24 cellular contexts compared by ENCODE assay signal in genomic region chr10:69906425-69906824, GRCh38.
"Had no signal": no experiment of that assay in that cellular context is flagged by ENCODE, and none has a peak within 500 bp of the region (broad histone marks: within the 10 kb centered on the region; RNA-seq: fewer than 3 reads in every experiment).

No MANE protein-coding gene starts in this region.

- H3K9me3 Mint-ChIP-seq: activated naive CD4-positive, alpha-beta T cell treated with anti-CD3 and anti-CD28 coated beads, Interleukin-2, amount 50 U/mL, for 72 hours; mesothelial cell of epicardium; natural killer cell had no signal

- H3K27me3 ChIP-seq: gastrocnemius medialis, left lung, pancreas, right atrium auricular region, tibial artery had no signal

- ATAC-seq: activated naive CD4-positive, alpha-beta T cell treated with anti-CD3 and anti-CD28 coated beads, Interleukin-2, amount 50 U/mL, for 72 hours; esophagus mucosa; gastrocnemius medialis; left lung; natural killer cell; pancreas; psoas muscle; stimulated activated naive CD8-positive, alpha-beta T cell treated with anti-CD3 and anti-CD28 coated beads, Interleukin-15, Interleukin-2, amounts not matched to agents 100 U/mL and 50 U/mL, for 24 hours had no signal

- H3K4me3 ChIP-seq: gastrocnemius medialis, left lung, pancreas, psoas muscle, right atrium auricular region, tibial artery had no signal

- DNase-seq: activated CD4-positive, alpha-beta T cell treated with anti-CD3 and anti-CD28 coated beads, Interleukin-2, amount 50 U/mL, for 1 hour; activated CD4-positive, CD25-positive, alpha-beta regulatory T cell treated with anti-CD3 and anti-CD28 coated beads, Interleukin-2, amount 50 U/mL, for 72 hours; activated gamma-delta T cell treated with Interleukin-2 at 50 U/mL for 16 hours; activated T-cell treated with anti-CD3 and anti-CD28 coated beads, Interleukin-2, amount 50 U/mL, for 1 hour; aorta; dermis blood vessel endothelial cell; effector CD8-positive, alpha-beta T cell; gastrocnemius medialis; hippocampal formation; kidney glomerular epithelial cell; left lung; natural killer cell; pancreas; psoas muscle; stimulated activated CD4-positive, alpha-beta T cell treated with anti-CD3 and anti-CD28 coated beads, Interleukin-4, amount 100 ng/mL, for 4 hours; stimulated activated naive CD8-positive, alpha-beta T cell treated with anti-CD3 and anti-CD28 coated beads, Interleukin-15, Interleukin-2, amounts not matched to agents 100 U/mL and 50 U/mL, for 24 hours; substantia nigra; tibial artery had no signal

- H3K9me3 ChIP-seq: gastrocnemius medialis, left lung, pancreas, psoas muscle, right atrium auricular region, tibial artery had no signal

- H3K36me3 Mint-ChIP-seq: activated naive CD4-positive, alpha-beta T cell treated with anti-CD3 and anti-CD28 coated beads, Interleukin-2, amount 50 U/mL, for 72 hours; brain; mesothelial cell of epicardium; natural killer cell had no signal

- H3K4me3 Mint-ChIP-seq: brain, mesothelial cell of epicardium, natural killer cell had no signal

- H3K36me3 ChIP-seq: gastrocnemius medialis, left lung, pancreas, right atrium auricular region, tibial artery had no signal

- H3K4me1 ChIP-seq: pancreas had no signal

- H3K27ac ChIP-seq: gastrocnemius medialis, left lung, pancreas, psoas muscle, right atrium auricular region, tibial artery, VCaP had no signal

- H3K27ac Mint-ChIP-seq: activated naive CD4-positive, alpha-beta T cell treated with anti-CD3 and anti-CD28 coated beads, Interleukin-2, amount 50 U/mL, for 72 hours; brain; mesothelial cell of epicardium; natural killer cell had no signal

- FAIRE-seq: pancreas had no signal
